2 cellular contexts compared by ENCODE assay signal in the genomic region with DNA sequence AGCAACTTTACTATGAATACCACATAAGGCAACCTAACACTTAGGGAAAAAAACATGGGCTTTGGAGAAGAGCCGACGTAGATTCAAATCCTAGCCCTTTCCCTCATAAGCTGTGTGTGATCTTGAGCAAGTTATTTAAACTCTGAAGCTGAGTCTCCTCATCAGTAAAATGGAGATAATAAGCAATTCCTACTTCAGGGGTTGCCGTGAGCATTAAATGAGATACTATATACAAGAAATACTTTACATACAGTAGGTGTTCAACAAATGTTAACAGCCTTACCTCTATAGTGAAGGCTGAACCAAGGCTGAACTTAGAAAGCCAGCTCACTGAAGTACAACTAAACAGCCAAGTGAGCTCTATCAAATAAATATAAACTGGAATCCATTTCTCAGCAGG.
"Had no signal": no experiment of that assay in that cellular context is flagged by ENCODE, and none has a peak within 500 bp of the region (broad histone marks: within the 10 kb centered on the region; RNA-seq: fewer than 3 reads in every experiment).

No MANE protein-coding gene starts in this region.

- H3K4me3 ChIP-seq: GM12878 had no signal

- DNase-seq: GDM1 had no signal
